25 cellular contexts compared by ENCODE assay signal in the genomic region with DNA sequence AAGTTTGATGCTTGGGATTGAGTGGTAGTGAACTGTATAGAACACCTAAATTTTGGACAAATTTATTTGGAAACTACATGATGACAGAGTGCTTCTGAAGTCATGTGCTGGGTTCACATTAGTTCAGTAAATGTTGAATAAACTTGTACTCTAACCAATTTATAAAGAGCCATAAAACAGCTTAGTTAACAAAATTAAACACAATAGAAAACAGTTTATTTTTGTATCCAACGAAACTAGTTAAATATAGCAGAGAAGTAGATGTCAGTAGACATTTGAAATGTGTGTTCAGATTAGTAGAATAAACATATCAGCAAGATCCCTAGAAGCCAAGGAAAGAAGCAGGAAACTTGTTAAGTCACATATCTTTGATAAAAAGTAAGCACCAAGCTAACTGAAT.
"Had no signal": no experiment of that assay in that cellular context is flagged by ENCODE, and none has a peak within 500 bp of the region (broad histone marks: within the 10 kb centered on the region; RNA-seq: fewer than 3 reads in every experiment).

No MANE protein-coding gene starts in this region.

- H3K9me3 ChIP-seq: adrenal gland, breast epithelium, gastroesophageal sphincter, neutrophil, pancreas, tibial artery had no signal

- H3K9me3 Mint-ChIP-seq: activated CD4-positive, alpha-beta memory T cell treated with anti-CD3 and anti-CD28 coated beads for 36 hours; activated T-helper 2 cell treated with anti-CD3 and anti-CD28 coated beads, Interferon-gamma antibody, Interleukin-2, Interleukin-4, amounts not matched to agents 10 μg/mL and 5 μg/mL and 100 μg/mL, durations not matched to agents 14 hours and 24 hours and 36 hours; dendritic cell treated with granulocyte-macrophage colony-stimulating factor and Interleukin-4, amounts not matched to agents 40 ng/mL and 50 ng/mL, for 4 days; T-helper 2 cell treated with Interferon-gamma antibody and Interleukin-4, amounts not matched to agents 5 μg/mL and 100 μg/mL, for 36 hours; WTC11 had no signal

- H3K4me3 Mint-ChIP-seq: activated CD4-positive, alpha-beta memory T cell treated with anti-CD3 and anti-CD28 coated beads for 36 hours; activated CD8-positive, alpha-beta memory T cell treated with anti-CD3 and anti-CD28 coated beads, Interleukin-2, amount 10 ng/mL, durations not matched to agents 7 days and 5 days; dendritic cell treated with granulocyte-macrophage colony-stimulating factor and Interleukin-4, amounts not matched to agents 40 ng/mL and 50 ng/mL, for 4 days; T-helper 2 cell treated with Interferon-gamma antibody and Interleukin-4, amounts not matched to agents 5 μg/mL and 100 μg/mL, for 36 hours; WTC11 had no signal

- FAIRE-seq: astrocyte, pancreas had no signal

- H3K4me3 ChIP-seq: adrenal gland, breast epithelium, gastroesophageal sphincter, pancreas, tibial artery had no signal

- H3K27ac Mint-ChIP-seq: activated CD4-positive, alpha-beta memory T cell treated with anti-CD3 and anti-CD28 coated beads for 36 hours; activated CD8-positive, alpha-beta memory T cell treated with anti-CD3 and anti-CD28 coated beads, Interleukin-2, amount 10 ng/mL, durations not matched to agents 7 days and 5 days; activated T-helper 2 cell treated with anti-CD3 and anti-CD28 coated beads, Interferon-gamma antibody, Interleukin-2, Interleukin-4, amounts not matched to agents 10 μg/mL and 5 μg/mL and 100 μg/mL, durations not matched to agents 14 hours and 24 hours and 36 hours; dendritic cell treated with granulocyte-macrophage colony-stimulating factor and Interleukin-4, amounts not matched to agents 40 ng/mL and 50 ng/mL, for 4 days; T-helper 2 cell treated with Interferon-gamma antibody and Interleukin-4, amounts not matched to agents 5 μg/mL and 100 μg/mL, for 36 hours had no signal

- H3K27ac ChIP-seq: breast epithelium, gastroesophageal sphincter, neutrophil, pancreas, tibial artery had no signal

- ATAC-seq: activated CD8-positive, alpha-beta memory T cell treated with anti-CD3 and anti-CD28 coated beads, Interleukin-2, amount 10 ng/mL, durations not matched to agents 7 days and 5 days; esophagus mucosa; gastroesophageal sphincter; naive thymus-derived CD8-positive, alpha-beta T cell; stimulated activated naive CD8-positive, alpha-beta T cell treated with anti-CD3 and anti-CD28 coated beads, Interleukin-15, Interleukin-2, amounts not matched to agents 100 U/mL and 50 U/mL, for 24 hours; WTC11 had no signal

- DNase-seq: activated CD4-positive, alpha-beta memory T cell treated with anti-CD3 and anti-CD28 coated beads for 36 hours; activated CD4-positive, alpha-beta T cell treated with anti-CD3 and anti-CD28 coated beads for 4 hours; activated CD8-positive, alpha-beta memory T cell treated with anti-CD3 and anti-CD28 coated beads, Interleukin-2, amount 10 ng/mL, durations not matched to agents 7 days and 5 days; activated naive CD4-positive, alpha-beta T cell treated with Interleukin-2 at 50 U/mL for 16 hours; adrenal gland; cerebellar nuclear complex; effector CD8-positive, alpha-beta T cell; heart right ventricle; kidney glomerular epithelial cell; mesenchymal stem cell; naive thymus-derived CD8-positive, alpha-beta T cell; pancreas; stimulated activated CD4-positive, alpha-beta T cell treated with anti-CD3 and anti-CD28 coated beads, Interleukin-2, amount 100 ng/mL, for 24 hours; stimulated activated naive CD8-positive, alpha-beta T cell treated with anti-CD3 and anti-CD28 coated beads, Interleukin-15, Interleukin-2, amounts not matched to agents 100 U/mL and 50 U/mL, for 24 hours; substantia nigra; tibial artery had no signal

- H3K36me3 ChIP-seq: adrenal gland, breast epithelium, gastroesophageal sphincter, heart right ventricle, neutrophil, pancreas, tibial artery had no signal

- H3K27me3 Mint-ChIP-seq: activated CD4-positive, alpha-beta memory T cell treated with anti-CD3 and anti-CD28 coated beads for 36 hours; activated CD8-positive, alpha-beta memory T cell treated with anti-CD3 and anti-CD28 coated beads, Interleukin-2, amount 10 ng/mL, durations not matched to agents 7 days and 5 days; dendritic cell treated with granulocyte-macrophage colony-stimulating factor and Interleukin-4, amounts not matched to agents 40 ng/mL and 50 ng/mL, for 4 days; naive thymus-derived CD8-positive, alpha-beta T cell had no signal

- H3K27me3 ChIP-seq: adrenal gland, breast epithelium, gastroesophageal sphincter, heart right ventricle, neutrophil, pancreas, tibial artery had no signal
